Comparison of ENCODE assay signal across 1 cellular context in genomic region chr1:1148061-1148460, GRCh38.
TF ChIP-seq lines count a peak whose summit lies in the region.

No MANE protein-coding gene starts in this region.

TF ChIP-seq in H1, 55 proteins besides CTCF, POLR2A, EP300 and RAD21:
- no peak for TF ChIP-seq SIN3A (conservative IDR thresholded peaks at IDR 0.05 in 1 of 2, IDR thresholded peaks at IDR 0.05 in 1 of 2; ENCODE audit: low read depth in 1 of 2, low read length in 2 of 2)
- no peak for TF ChIP-seq TCF12 (IDR thresholded peaks at IDR 0.05; ENCODE audit: low read depth, low read length)
- TF ChIP-seq BRCA1 (IDR thresholded peaks at IDR 0.05; ENCODE audit: low read depth, low read length) = no peak
- no peak for TF ChIP-seq EZH2 (IDR thresholded peaks at IDR 0.05; ENCODE audit: low read depth, low read length, severe bottlenecking)
- no peak for TF ChIP-seq RNF2 (IDR thresholded peaks at IDR 0.05; ENCODE audit: borderline replicate concordance, low read depth, low read length, missing control alignments, poor library complexity, severe bottlenecking)
- TF ChIP-seq RXRA (IDR thresholded peaks at IDR 0.05; ENCODE audit: insufficient read depth, low read depth, low read length) = no peak
- TF ChIP-seq JUND (IDR thresholded peaks at IDR 0.05; ENCODE audit: low read length) = no peak
- no peak for TF ChIP-seq SRF (IDR thresholded peaks at IDR 0.05; ENCODE audit: low read depth, low read length)
- TF ChIP-seq JUN (IDR thresholded peaks at IDR 0.05; ENCODE audit: low read depth, low read length) = no peak
- TF ChIP-seq SUZ12 (IDR thresholded peaks at IDR 0.05; ENCODE audit: low read length) = no peak
- no peak for TF ChIP-seq CTBP2 (IDR thresholded peaks at IDR 0.05; ENCODE audit: borderline replicate concordance, insufficient read depth, insufficient read length, low read length)
- no peak for TF ChIP-seq TBP (IDR thresholded peaks at IDR 0.05; ENCODE audit: low read depth, low read length)
- TF ChIP-seq CHD2 (IDR thresholded peaks at IDR 0.05; ENCODE audit: low read length) = no peak
- TF ChIP-seq PHF8 (conservative IDR thresholded peaks at IDR 0.05; ENCODE audit: low read depth, low read length) = no peak
- no peak for TF ChIP-seq SP1 (IDR thresholded peaks at IDR 0.05; ENCODE audit: low read depth, low read length)
- no peak for TF ChIP-seq HDAC2 (IDR thresholded peaks at IDR 0.05; ENCODE audit: borderline replicate concordance in 1 of 2, low read depth in 2 of 2, low read length in 2 of 2)
- TF ChIP-seq BACH1 (IDR thresholded peaks at IDR 0.05; ENCODE audit: low read length) = no peak
- no peak for TF ChIP-seq POLR2AphosphoS5 (IDR thresholded peaks at IDR 0.05; ENCODE audit: low read depth, low read length)
- TF ChIP-seq RBBP5 (IDR thresholded peaks at IDR 0.05; ENCODE audit: borderline replicate concordance, low read depth, low read length) = no peak
